In genomic region chr18:10437837-10438236, GRCh38 we compare ENCODE assay signal across 20 cellular contexts. TPM values are rescaled to one million over a fixed set of nuclear protein-coding genes. Genes with fewer than 3 reads are reported as not detected.
DNase-seq lines count a peak whose midpoint lies in the region; ATAC-seq and TF ChIP-seq lines count a peak whose summit lies in the region.
"Had no signal": no experiment of that assay in that cellular context is flagged by ENCODE, and none has a peak within 500 bp of the region (broad histone marks: within the 10 kb centered on the region; RNA-seq: fewer than 3 reads in every experiment).

No MANE protein-coding gene starts in this region.

- TF ChIP-seq CTCF in AG09309 (IDR thresholded peaks at IDR 0.05; ENCODE audit: control insufficient read depth, insufficient read depth, low read depth, low read length, missing control alignments) (peak; percentile 49), nephron (IDR thresholded peaks at IDR 0.05; ENCODE audit: unreplicated experiment in 3 of 3) (peak; percentile 35 to 50 (median 40))

- in situ Hi-C loops in SK-MEL-5 (cut with HindIII; ENCODE audit: low pct_unique_long_range_greater_than_20kb, low sequenced_read_pairs) = no loop called here

- H3K4me1 Mint-ChIP-seq in nephron = peaks cover 21% of the 10 kb centered on the region
- H3K4me1 Mint-ChIP-seq: activated naive CD8-positive, alpha-beta T cell treated with anti-CD3 and anti-CD28 coated beads, Interleukin-2, amount 50 U/mL, for 24 hours had no signal

- no peak for ATAC-seq in GM18909 (IDR thresholded peaks at IDR 0.05; ENCODE audit: poor library complexity, unreplicated experiment)
- ATAC-seq: activated naive CD8-positive, alpha-beta T cell treated with anti-CD3 and anti-CD28 coated beads, Interleukin-2, amount 50 U/mL, for 24 hours; heart right ventricle had no signal

- no peaks in the 10 kb centered on the region for H3K9me3 Mint-ChIP-seq in nephron
- H3K9me3 Mint-ChIP-seq: activated naive CD8-positive, alpha-beta T cell treated with anti-CD3 and anti-CD28 coated beads, Interleukin-2, amount 50 U/mL, for 24 hours had no signal

- no peak overlapping the region for H3K27ac Mint-ChIP-seq in nephron
- H3K27ac Mint-ChIP-seq: activated naive CD8-positive, alpha-beta T cell treated with anti-CD3 and anti-CD28 coated beads, Interleukin-2, amount 50 U/mL, for 24 hours had no signal

- peaks cover 12% of the 10 kb centered on the region for H3K27me3 Mint-ChIP-seq in nephron (ENCODE audit: low read depth)
- H3K27me3 Mint-ChIP-seq: activated naive CD8-positive, alpha-beta T cell treated with anti-CD3 and anti-CD28 coated beads, Interleukin-2, amount 50 U/mL, for 24 hours had no signal

- no peak overlapping the region for H3K4me3 Mint-ChIP-seq in nephron
- H3K4me3 Mint-ChIP-seq: activated naive CD8-positive, alpha-beta T cell treated with anti-CD3 and anti-CD28 coated beads, Interleukin-2, amount 50 U/mL, for 24 hours had no signal

- H3K36me3 Mint-ChIP-seq in nephron (ENCODE audit: low read depth) = no peaks in the 10 kb centered on the region

- no peak for DNase-seq in AG09309 (ENCODE audit: low read depth)
- DNase-seq in EH (ENCODE audit: low read depth) = peak; percentile 30
- DNase-seq in SK-MEL-5 (ENCODE audit: low read depth, low spot score) = peak; percentile 58
- no peak for DNase-seq in HCEC 1CT
- DNase-seq in cerebellar nuclear complex (lab: John Stamatoyannopoulos, UW) = no peak
- no peak for DNase-seq in NCI-H345 treated with DMSO at 0.1 percent for 48 hours (lab: John Stamatoyannopoulos, UW; ENCODE audit: unreplicated experiment)
- DNase-seq: activated CD4-positive, alpha-beta T cell treated with anti-CD3 and anti-CD28 coated beads for 1 hour; activated effector memory CD4-positive, alpha-beta T cell treated with Interleukin-2 at 50 U/mL for 16 hours; activated naive CD8-positive, alpha-beta T cell treated with anti-CD3 and anti-CD28 coated beads, Interleukin-2, amount 50 U/mL, for 24 hours; brain microvascular endothelial cell; cortex of kidney; heart right ventricle; NCI-H1105; NCI-H2081 treated with DMSO at 0.1 percent for 48 hours; nucleus accumbens had no signal

- no peak overlapping the region for H3K4me3 ChIP-seq in AG09309 (ENCODE audit: control insufficient read depth, low read depth, low read length)
- H3K4me3 ChIP-seq: heart right ventricle, right atrium auricular region, vagina had no signal

RNA-seq across cellular contexts. Expression of gene APCDD1, which starts 16.6 kb away (rescaled TPM):
- total RNA-seq in SK-MEL-5 (2014; rRNA removed; shearing (Covaris generic)) = not detected in 2 replicates
- not detected in 2 replicates for polyA plus RNA-seq in SK-MEL-5 (2015; cell fraction: cytosol; rRNA removed)
- not detected in 2 replicates for polyA plus RNA-seq in SK-MEL-5 (2015; cell fraction: nucleus; rRNA removed)
- total RNA-seq: NCI-H460 had no signal

Comparison
In these comparisons a context has a peak if more than half of its experiments do, and no peak if none do; other contexts are left out.
1. DNase-seq: peak in EH (single experiment) and SK-MEL-5 (single experiment); none in AG09309 (single experiment), HCEC 1CT (single experiment), cerebellar nuclear complex (0 of 2) and NCI-H345 treated with DMSO at 0.1 percent for 48 hours (single experiment).